ENCODE assay signal across 17 cellular contexts in the genomic region with DNA sequence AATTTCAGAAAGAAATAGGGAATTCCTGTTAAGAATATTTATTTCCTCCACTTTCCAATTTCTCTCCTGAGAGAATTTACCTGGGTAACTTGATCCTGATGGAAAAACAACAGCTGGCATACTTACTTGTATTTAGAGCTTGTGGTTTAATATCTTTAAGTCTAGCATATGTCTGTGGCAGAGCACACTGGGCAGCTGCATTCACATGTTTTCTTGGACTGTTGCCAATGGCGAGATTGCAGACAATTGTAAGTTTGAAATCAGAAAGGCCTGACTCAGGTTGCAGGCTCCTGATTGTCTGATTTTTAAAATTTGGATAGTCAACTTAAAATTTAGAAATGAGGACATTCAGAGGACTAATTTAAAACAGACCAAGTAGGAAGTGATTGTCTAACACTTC.
A peak's percentile ranks its signal among the peaks of the same experiment; 100 is the strongest.
DNase-seq lines count a peak whose midpoint lies in the region; ATAC-seq lines count a peak whose summit lies in the region.
"Had no signal": no experiment of that assay in that cellular context is flagged by ENCODE, and none has a peak within 500 bp of the region (broad histone marks: within the 10 kb centered on the region; RNA-seq: fewer than 3 reads in every experiment).

No MANE protein-coding gene starts in this region.

- H3K14ac ChIP-seq in trophoblast cell (ENCODE audit: low read length), result no peak overlapping the region

- H3K9me3 Mint-ChIP-seq in stimulated activated naive B cell treated with anti-CD40 and anti-IgM and Interleukin-4, amounts not matched to agents 10 μg/mL and 1 μg/mL and 100 μg/mL, for 72 hours, result no peaks in the 10 kb centered on the region
- H3K9me3 Mint-ChIP-seq: activated B cell treated with CpG ODN at 0.5 μM for 24 hours; CD4-positive, alpha-beta T cell had no signal

- H3K36me3 ChIP-seq in trophoblast cell (ENCODE audit: control insufficient read depth in 1 of 2, insufficient read depth in 2 of 2, low read length in 2 of 2), result no peaks in the 10 kb centered on the region
- H3K36me3 ChIP-seq: stomach had no signal

- no peak overlapping the region for H3K4me3 Mint-ChIP-seq in stimulated activated naive B cell treated with anti-CD40 and anti-IgM and Interleukin-4, amounts not matched to agents 10 μg/mL and 1 μg/mL and 100 μg/mL, for 72 hours
- H3K4me3 Mint-ChIP-seq: activated B cell treated with CpG ODN at 0.5 μM for 24 hours; CD4-positive, alpha-beta T cell had no signal

- H3K79me2 ChIP-seq in trophoblast cell (ENCODE audit: control insufficient read depth, insufficient read depth, low read length, poor library complexity), result no peaks in the 10 kb centered on the region
- H3K79me2 ChIP-seq: hepatocyte had no signal

- ATAC-seq in stimulated activated naive B cell treated with anti-CD40 and anti-IgM and Interleukin-4, amounts not matched to agents 10 μg/mL and 1 μg/mL and 100 μg/mL, for 72 hours (replicated peaks), result no peak
- ATAC-seq in HG02885 (IDR thresholded peaks at IDR 0.05; ENCODE audit: poor library complexity, unreplicated experiment), result no peak

- H3K27ac Mint-ChIP-seq in stimulated activated naive B cell treated with anti-CD40 and anti-IgM and Interleukin-4, amounts not matched to agents 10 μg/mL and 1 μg/mL and 100 μg/mL, for 72 hours, result no peak overlapping the region
- H3K27ac Mint-ChIP-seq: activated B cell treated with CpG ODN at 0.5 μM for 24 hours; CD4-positive, alpha-beta T cell had no signal

- no peak overlapping the region for H2BK12ac ChIP-seq in trophoblast cell (ENCODE audit: low read length)

- no peak overlapping the region for H3K18ac ChIP-seq in trophoblast cell (ENCODE audit: low read length)

- H3K4ac ChIP-seq in trophoblast cell (ENCODE audit: low read depth, low read length), result no peak overlapping the region

- H4K91ac ChIP-seq in trophoblast cell (ENCODE audit: low read depth, low read length), result no peak overlapping the region

- H3K9me3 ChIP-seq in trophoblast cell (ENCODE audit: insufficient read depth, low read depth, low read length), result no peaks in the 10 kb centered on the region
- H3K9me3 ChIP-seq: stomach had no signal

- no peak overlapping the region for H3K9ac ChIP-seq in trophoblast cell (ENCODE audit: low read length)

- no peak overlapping the region for H4K12ac ChIP-seq in trophoblast cell (ENCODE audit: low read depth, low read length)

- no peak overlapping the region for H3K23ac ChIP-seq in trophoblast cell (ENCODE audit: low read length)

- no peaks in the 10 kb centered on the region for H3K36me3 Mint-ChIP-seq in stimulated activated naive B cell treated with anti-CD40 and anti-IgM and Interleukin-4, amounts not matched to agents 10 μg/mL and 1 μg/mL and 100 μg/mL, for 72 hours

- H2AK5ac ChIP-seq in trophoblast cell (ENCODE audit: low read length), result no peak overlapping the region

- no peak overlapping the region for H3K4me3 ChIP-seq in trophoblast cell (ENCODE audit: low read depth, low read length)
- H3K4me3 ChIP-seq: hepatocyte, lung, SK-N-MC, stomach had no signal

- no peaks in the 10 kb centered on the region for H3K4me1 ChIP-seq in trophoblast cell (ENCODE audit: control insufficient read depth in 1 of 2, insufficient read depth in 2 of 2, low read length in 2 of 2)
- H3K4me1 ChIP-seq: stomach had no signal

- no peak overlapping the region for H3K27ac ChIP-seq in trophoblast cell (ENCODE audit: low read depth, low read length)
- H3K27ac ChIP-seq: hepatocyte, SK-N-MC, stomach had no signal

- H3K27me3 Mint-ChIP-seq in stimulated activated naive B cell treated with anti-CD40 and anti-IgM and Interleukin-4, amounts not matched to agents 10 μg/mL and 1 μg/mL and 100 μg/mL, for 72 hours, result peaks cover 0 to 5% of the 10 kb centered on the region in 2 donors

- no peak overlapping the region for H4K8ac ChIP-seq in trophoblast cell (ENCODE audit: low read depth, low read length)

- H3K4me1 Mint-ChIP-seq in stimulated activated naive B cell treated with anti-CD40 and anti-IgM and Interleukin-4, amounts not matched to agents 10 μg/mL and 1 μg/mL and 100 μg/mL, for 72 hours, result no peaks in the 10 kb centered on the region
- H3K4me1 Mint-ChIP-seq: activated B cell treated with CpG ODN at 0.5 μM for 24 hours had no signal

- H3K27me3 ChIP-seq in trophoblast cell (ENCODE audit: insufficient read depth, low read length), result no peaks in the 10 kb centered on the region
- H3K27me3 ChIP-seq: stomach had no signal

- no peak overlapping the region for H3K4me2 ChIP-seq in trophoblast cell (ENCODE audit: low read length)
- H3K4me2 ChIP-seq: hepatocyte had no signal

- no peak overlapping the region for H2AFZ ChIP-seq in trophoblast cell (ENCODE audit: insufficient read depth, low read length, poor library complexity)
- H2AFZ ChIP-seq: hepatocyte had no signal

- H2BK120ac ChIP-seq in trophoblast cell (ENCODE audit: insufficient read depth, low read length, poor library complexity), result no peak overlapping the region

- H3K79me1 ChIP-seq in trophoblast cell (ENCODE audit: low read length), result no peaks in the 10 kb centered on the region

- no peak overlapping the region for H2BK5ac ChIP-seq in trophoblast cell (ENCODE audit: low read depth, low read length, poor library complexity)

- DNase-seq in DMS79 (lab: John Stamatoyannopoulos, UW) (peak; percentile 2), NCI-H187 (lab: John Stamatoyannopoulos, UW) (peak; percentile 7 to 21), RPMI7951 (ENCODE audit: low read depth) (peak; percentile 10), foreskin melanocyte (peak; percentile 14), trophoblast cell (no peak), RKO (ENCODE audit: low spot score) (no peak)
- DNase-seq in stimulated activated naive B cell treated with anti-CD40 and anti-IgM and Interleukin-4, amounts not matched to agents 10 μg/mL and 1 μg/mL and 100 μg/mL, for 72 hours, result no peak
- DNase-seq: activated B cell treated with CpG ODN at 0.5 μM for 24 hours; activated T-cell treated with anti-CD3 and anti-CD28 coated beads for 4 hours; CD4-positive, alpha-beta T cell; NCI-H2029; stimulated activated CD4-positive, alpha-beta T cell treated with anti-CD3 and anti-CD28 coated beads, Interleukin-4, amount 100 ng/mL, for 24 hours; stomach had no signal

- no CpG with 5 or more reads among the region's 1 CpG for WGBS in trophoblast cell (ENCODE audit: extremely low coverage, insufficient coverage, insufficient read length)

Comparison
In these comparisons a context has a peak if more than half of its experiments do, and no peak if none do; other contexts are left out.
1. DNase-seq: peak in DMS79 (single experiment), NCI-H187 (2 of 2), RPMI7951 (single experiment) and foreskin melanocyte (single experiment); none in trophoblast cell (0 of 2), stimulated activated naive B cell treated with anti-CD40 and anti-IgM and Interleukin-4, amounts not matched to agents 10 μg/mL and 1 μg/mL and 100 μg/mL, for 72 hours (single experiment) and RKO (single experiment).